22 cellular contexts compared by ENCODE assay signal in genomic region chr9:3464033-3464638, GRCh38.
"Had no signal": no experiment of that assay in that cellular context is flagged by ENCODE, and none has a peak within 500 bp of the region (broad histone marks: within the 10 kb centered on the region; RNA-seq: fewer than 3 reads in every experiment).

No MANE protein-coding gene starts in this region.

- H3K4me3 ChIP-seq: breast epithelium, coronary artery, lung, skin epidermis, tibial artery had no signal

- DNase-seq: activated CD8-positive, alpha-beta memory T cell treated with anti-CD3 and anti-CD28 coated beads for 24 hours; activated CD8-positive, alpha-beta memory T cell treated with anti-CD3 and anti-CD28 coated beads, Interleukin-2, amount 50 U/mL, for 4 hours; activated naive CD4-positive, alpha-beta T cell; activated naive CD8-positive, alpha-beta T cell treated with anti-CD3 and anti-CD28 coated beads for 36 hours; activated T-cell treated with anti-CD3 and anti-CD28 coated beads, Interleukin-2, amount 50 U/mL, for 24 hours; amniotic stem cell; naive B cell; nucleus accumbens; right cardiac atrium; stimulated activated CD4-positive, alpha-beta T cell treated with anti-CD3 and anti-CD28 coated beads, Interleukin-1b, Interleukin-23, amount 100 ng/mL, for 48 hours; stimulated activated naive CD8-positive, alpha-beta T cell treated with anti-CD3 and anti-CD28 coated beads, Interleukin-15, amount 100 ng/mL, for 72 hours; T-helper 9 cell; tibial artery had no signal

- ATAC-seq: left lobe of liver; right cardiac atrium; stimulated activated effector memory CD8-positive, alpha-beta T cell treated with anti-CD3 and anti-CD28 coated beads, Interleukin-12 subunit alpha, Interleukin-12 subunit beta, amount 100 ng/mL, for 72 hours; stimulated activated naive CD8-positive, alpha-beta T cell treated with anti-CD3 and anti-CD28 coated beads, Interleukin-15, amount 100 ng/mL, for 72 hours; WTC11 had no signal

- H3K27me3 ChIP-seq: breast epithelium, tibial artery had no signal

- H3K9me3 ChIP-seq: tibial artery had no signal

- H3K36me3 ChIP-seq: breast epithelium, tibial artery had no signal

- H3K79me2 ChIP-seq: parathyroid adenoma had no signal

- H3K27ac ChIP-seq: breast epithelium, coronary artery, epithelial cell of prostate, parathyroid adenoma, skin epidermis, tibial artery had no signal

- H3K9ac ChIP-seq: parathyroid adenoma had no signal

- H3K4me1 ChIP-seq: breast epithelium, parathyroid adenoma had no signal

- H2AFZ ChIP-seq: parathyroid adenoma had no signal
